In genomic region chr1:118928739-118929554, GRCh38 we compare ENCODE assay signal across 11 cellular contexts. TPM values are rescaled to one million over a fixed set of nuclear protein-coding genes. Genes with fewer than 3 reads are reported as not detected.
DNase-seq lines count a peak whose midpoint lies in the region; ATAC-seq and TF ChIP-seq lines count a peak whose summit lies in the region.
"Had no signal": no experiment of that assay in that cellular context is flagged by ENCODE, and none has a peak within 500 bp of the region (broad histone marks: within the 10 kb centered on the region; RNA-seq: fewer than 3 reads in every experiment).

No MANE protein-coding gene starts in this region.

- H3K36me3 ChIP-seq in breast epithelium, result no peaks in the 10 kb centered on the region
- H3K36me3 ChIP-seq: BE2C had no signal

- no peak for ATAC-seq in HG03159 (IDR thresholded peaks at IDR 0.05; ENCODE audit: unreplicated experiment)

- TF ChIP-seq CTCF in MCF 10A (IDR thresholded peaks at IDR 0.05; ENCODE audit: unreplicated experiment) (no peak), breast epithelium (IDR thresholded peaks at IDR 0.05) (no peak), epithelial cell of proximal tubule (conservative IDR thresholded peaks at IDR 0.05; ENCODE audit: low read depth, low read length) (peak; percentile 2)

- H3K9me3 ChIP-seq in breast epithelium, result no peaks in the 10 kb centered on the region
- H3K9me3 ChIP-seq: BE2C had no signal

- H3K27me3 ChIP-seq in breast epithelium, result no peaks in the 10 kb centered on the region
- H3K27me3 ChIP-seq: BE2C had no signal

- intact Hi-C loops in MCF 10A (cut with micrococcal nuclease), result no loop called here
- intact Hi-C loops in breast epithelium (cut with DNase I; ENCODE audit: low total_unique reads), result no loop called here

- H3K4me3 ChIP-seq in breast epithelium (no peak overlapping the region), epithelial cell of proximal tubule (ENCODE audit: low read depth, low read length) (no peak overlapping the region)

- TF ChIP-seq POLR2A in breast epithelium (IDR thresholded peaks at IDR 0.05), result no peak

- no peak overlapping the region for H3K27ac Mint-ChIP-seq in MCF 10A (ENCODE audit: low read depth, unreplicated experiment)
- H3K27ac Mint-ChIP-seq: T-helper 1 cell treated with Interleukin-12 subunit alpha and Interleukin-12 subunit beta and Interleukin-4 antibody, amounts not matched to agents 30 μg/mL and 1 μg/mL, for 36 hours had no signal

- peaks cover 37% of the 10 kb centered on the region for H3K27me3 Mint-ChIP-seq in MCF 10A (ENCODE audit: insufficient read depth, unreplicated experiment)

- POLR2A ChIA-PET in MCF 10A (lab: Yijun Ruan, JAX), result no interaction called here

- no peaks in the 10 kb centered on the region for H3K36me3 Mint-ChIP-seq in MCF 10A (ENCODE audit: insufficient read depth, unreplicated experiment)

- DNase-seq in MCF 10A (ENCODE audit: unreplicated experiment), result peak; percentile 71
- DNase-seq in breast epithelium (ENCODE audit: low spot score in 2 of 2), result no peak
- no peak for DNase-seq in epithelial cell of proximal tubule (ENCODE audit: low read depth)
- DNase-seq in stromal cell of bone marrow (ENCODE audit: low read depth), result peak; percentile 29
- no peak for DNase-seq in hippocampal formation (lab: John Stamatoyannopoulos, UW)
- no peak for DNase-seq in caudate nucleus (lab: John Stamatoyannopoulos, UW)
- DNase-seq: BE2C, NCI-H2029 treated with DMSO at 0.1 percent for 48 hours had no signal

- H3K4me1 Mint-ChIP-seq in MCF 10A (ENCODE audit: insufficient read depth, unreplicated experiment), result no peaks in the 10 kb centered on the region

- no TSS peak for BruUV-seq in MCF 10A (replicated peaks; lab: Mats Ljungman, UMichigan)

- peaks cover 7% of the 10 kb centered on the region for H3K9me3 Mint-ChIP-seq in MCF 10A (ENCODE audit: unreplicated experiment)

- no peaks in the 10 kb centered on the region for H3K4me1 ChIP-seq in breast epithelium
- H3K4me1 ChIP-seq: BE2C had no signal

- CTCF ChIA-PET in MCF 10A (lab: Yijun Ruan, JAX), result interaction anchor here (0.7 kb wide), 1 partner anchor 39 kb away, joined by 3 read pairs; no protein-coding TSS in a partner anchor

- no peak overlapping the region for H3K4me3 Mint-ChIP-seq in MCF 10A (ENCODE audit: unreplicated experiment)
- H3K4me3 Mint-ChIP-seq: T-helper 1 cell treated with Interleukin-12 subunit alpha and Interleukin-12 subunit beta and Interleukin-4 antibody, amounts not matched to agents 30 μg/mL and 1 μg/mL, for 36 hours had no signal

- no peak overlapping the region for H3K27ac ChIP-seq in breast epithelium
- H3K27ac ChIP-seq in caudate nucleus (ENCODE audit: low read depth, low read length), result no peak overlapping the region

TF ChIP-seq in PFSK-1, 5 proteins besides CTCF, POLR2A, EP300 and RAD21:
- TF ChIP-seq TAF1 (IDR thresholded peaks at IDR 0.05; ENCODE audit: borderline replicate concordance, insufficient read depth, low read length), result no peak
- TF ChIP-seq POLR2AphosphoS5 (IDR thresholded peaks at IDR 0.05; ENCODE audit: low read depth, low read length), result no peak
- TF ChIP-seq SIN3A (IDR thresholded peaks at IDR 0.05; ENCODE audit: borderline replicate concordance, insufficient read depth, low read length), result no peak
- peak; percentile 87 to 99 for TF ChIP-seq REST (IDR thresholded peaks at IDR 0.05; ENCODE audit: insufficient read depth in 1 of 2, low read depth in 2 of 2, low read length in 2 of 2)

RNA-seq across cellular contexts. Expression of gene TBX15, which starts 59.2 kb away (rescaled TPM):
- total RNA-seq in MCF 10A (2022) (0.09 and 0.15 TPM in 2 replicates), breast epithelium (10 to 100 TPM in 2 of 3 donors, 1 to 10 TPM in 1; 5.9 to 60.0 (median 34.1) TPM), epithelial cell of proximal tubule (0.07 TPM in 1 of 2 replicates, not detected in the other)
- polyA plus RNA-seq in PFSK-1 (2012; ENCODE audit: insufficient read length, low read depth), result 36.2 TPM

Comparison
In these comparisons a context has a peak if more than half of its experiments do, and no peak if none do; other contexts are left out.
1. DNase-seq: peak in MCF 10A (single experiment) and stromal cell of bone marrow (single experiment); none in breast epithelium (0 of 2), epithelial cell of proximal tubule (single experiment), hippocampal formation (0 of 2) and caudate nucleus (0 of 61).